8 cellular contexts compared by ENCODE assay signal in the genomic region with DNA sequence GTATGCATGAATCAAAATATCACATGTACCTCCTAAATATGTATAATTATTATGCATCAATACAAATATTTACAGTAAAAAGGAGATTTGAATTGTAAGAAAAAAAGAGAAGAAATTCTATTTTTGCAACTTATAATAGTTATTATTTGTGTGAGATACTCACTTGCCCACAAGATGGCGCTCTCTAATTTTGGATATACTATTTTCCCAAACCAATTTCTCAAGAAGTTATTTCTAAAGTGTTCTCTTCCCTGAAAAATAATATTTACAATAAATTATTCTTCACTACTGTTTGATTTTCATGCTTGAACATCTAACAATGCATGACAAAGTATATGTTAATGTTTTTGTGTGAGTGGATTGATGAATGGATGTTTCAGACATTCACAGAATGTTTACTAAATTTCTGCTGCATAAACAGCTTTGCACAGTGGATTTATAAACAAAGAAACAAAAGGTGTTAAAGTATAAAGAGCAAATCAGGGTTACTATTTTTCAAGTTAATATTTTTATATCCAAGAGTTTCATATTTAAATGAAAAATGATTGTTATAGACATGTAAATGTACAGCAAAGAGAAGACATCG.
DNase-seq lines count a peak whose midpoint lies in the region; ATAC-seq, FAIRE-seq and TF ChIP-seq lines count a peak whose summit lies in the region.

No MANE protein-coding gene starts in this region.

- intact Hi-C loops in activated CD4-positive, alpha-beta T cell treated with anti-CD3 and anti-CD28 coated beads for 36 hours (cut with DNase I, micrococcal nuclease) = loop anchor here (1.0 to 2.0 kb wide), 5 partner anchors 106 to 410 kb away; no protein-coding TSS in a partner anchor

- H3K79me2 ChIP-seq in neural progenitor cell (ENCODE audit: low read depth) = no peaks in the 10 kb centered on the region

- DNase-seq in activated CD4-positive, alpha-beta T cell treated with anti-CD3 and anti-CD28 coated beads for 36 hours = peak; percentile 27
- no peak for DNase-seq in activated CD4-positive, alpha-beta T cell treated with anti-CD3 and anti-CD28 coated beads, Interleukin-2, amount 50 U/mL, for 4 hours
- DNase-seq in NCI-H146 treated with DMSO at 0.1 percent for 48 hours (lab: John Stamatoyannopoulos, UW; ENCODE audit: unreplicated experiment) = peak; percentile 16
- peak; percentile 53 for DNase-seq in neural progenitor cell (ENCODE audit: low spot score)
- DNase-seq in GOT3 (lab: John Stamatoyannopoulos, UW) = no peak

- H3K4me2 ChIP-seq in neural progenitor cell = no peak overlapping the region

- ATAC-seq in activated CD4-positive, alpha-beta T cell treated with anti-CD3 and anti-CD28 coated beads for 36 hours = no peak
- ATAC-seq in HG02678 (IDR thresholded peaks at IDR 0.05; ENCODE audit: unreplicated experiment) (no peak), HG03097 (IDR thresholded peaks at IDR 0.05; ENCODE audit: low FRiP score, unreplicated experiment) (no peak)

- H3K4me3 Mint-ChIP-seq in activated CD4-positive, alpha-beta T cell treated with anti-CD3 and anti-CD28 coated beads for 36 hours = no peak overlapping the region
- no peak overlapping the region for H3K4me3 Mint-ChIP-seq in neural progenitor cell

- FAIRE-seq in colon (lab: Jason Lieb, UNC) = peak; percentile 87

- H3K36me3 ChIP-seq in neural progenitor cell = no peaks in the 10 kb centered on the region

- no peaks in the 10 kb centered on the region for H4K20me1 ChIP-seq in neural progenitor cell (ENCODE audit: low read depth)

- H3K4me3 ChIP-seq in neural progenitor cell = no peak overlapping the region

- H3K9ac ChIP-seq in neural progenitor cell = no peak overlapping the region

- peaks cover 6% of the 10 kb centered on the region for H3K27me3 Mint-ChIP-seq in activated CD4-positive, alpha-beta T cell treated with anti-CD3 and anti-CD28 coated beads for 36 hours
- H3K27me3 Mint-ChIP-seq in neural progenitor cell (ENCODE audit: insufficient read depth, low read depth) = no peaks in the 10 kb centered on the region

- no peaks in the 10 kb centered on the region for H3K27me3 ChIP-seq in neural progenitor cell

- H3K36me3 Mint-ChIP-seq in activated CD4-positive, alpha-beta T cell treated with anti-CD3 and anti-CD28 coated beads for 36 hours (ENCODE audit: low read depth) = no peaks in the 10 kb centered on the region
- H3K36me3 Mint-ChIP-seq in neural progenitor cell = no peaks in the 10 kb centered on the region

- no peak overlapping the region for H3K27ac Mint-ChIP-seq in activated CD4-positive, alpha-beta T cell treated with anti-CD3 and anti-CD28 coated beads for 36 hours
- H3K27ac Mint-ChIP-seq in neural progenitor cell = no peak overlapping the region

- H3K9me3 Mint-ChIP-seq in activated CD4-positive, alpha-beta T cell treated with anti-CD3 and anti-CD28 coated beads for 36 hours (ENCODE audit: low read depth) = no peaks in the 10 kb centered on the region
- peaks cover 2% of the 10 kb centered on the region for H3K9me3 Mint-ChIP-seq in neural progenitor cell

- TF ChIP-seq CTCF in neural progenitor cell (IDR thresholded peaks at IDR 0.05) = peak; percentile 87

- H3K4me1 Mint-ChIP-seq in activated CD4-positive, alpha-beta T cell treated with anti-CD3 and anti-CD28 coated beads for 36 hours = no peaks in the 10 kb centered on the region
- H3K4me1 Mint-ChIP-seq in neural progenitor cell = no peaks in the 10 kb centered on the region

- H2AFZ ChIP-seq in neural progenitor cell (replicated peaks) = no peak overlapping the region

- H3K9me3 ChIP-seq in neural progenitor cell (ENCODE audit: low read depth) = no peaks in the 10 kb centered on the region

- POLR2A ChIA-PET in activated CD4-positive, alpha-beta T cell treated with anti-CD3 and anti-CD28 coated beads for 36 hours (lab: Charles Lee) = no interaction called here

- no peaks in the 10 kb centered on the region for H3K4me1 ChIP-seq in neural progenitor cell

- no peak overlapping the region for H3K27ac ChIP-seq in neural progenitor cell

- CTCF ChIA-PET in activated CD4-positive, alpha-beta T cell treated with anti-CD3 and anti-CD28 coated beads for 36 hours (lab: Charles Lee) = interaction anchor here (0.6 to 4.4 kb wide), 16 partner anchors 9 to 446 kb away, joined by 3 to 31 read pairs (median 4); no protein-coding TSS in a partner anchor

- H3F3A ChIP-seq in neural progenitor cell (ENCODE audit: low read depth) = no peaks in the 10 kb centered on the region

Comparison
In these comparisons a context has a peak if more than half of its experiments do, and no peak if none do; other contexts are left out.
1. DNase-seq: peak in activated CD4-positive, alpha-beta T cell treated with anti-CD3 and anti-CD28 coated beads for 36 hours (single experiment), NCI-H146 treated with DMSO at 0.1 percent for 48 hours (single experiment) and neural progenitor cell (single experiment); none in activated CD4-positive, alpha-beta T cell treated with anti-CD3 and anti-CD28 coated beads, Interleukin-2, amount 50 U/mL, for 4 hours (0 of 2) and GOT3 (single experiment).